Comparison of ENCODE assay signal across 24 cellular contexts in genomic region chr2:56230171-56230570, GRCh38. TPM values are rescaled to one million over a fixed set of nuclear protein-coding genes. Genes with fewer than 3 reads are reported as not detected.
DNase-seq lines count a peak whose midpoint lies in the region; ATAC-seq, FAIRE-seq and TF ChIP-seq lines count a peak whose summit lies in the region.
"Had no signal": no experiment of that assay in that cellular context is flagged by ENCODE, and none has a peak within 500 bp of the region (broad histone marks: within the 10 kb centered on the region; RNA-seq: fewer than 3 reads in every experiment).

No MANE protein-coding gene starts in this region.

- H3K9me3 ChIP-seq in thyroid gland: no peaks in the 10 kb centered on the region
- H3K9me3 ChIP-seq: transverse colon had no signal

- no peak overlapping the region for H3K4me3 ChIP-seq in thyroid gland (replicated peaks in 1 of 3)
- H3K4me3 ChIP-seq: transverse colon had no signal

- H3K27me3 ChIP-seq in thyroid gland: no peaks in the 10 kb centered on the region
- H3K27me3 ChIP-seq: transverse colon had no signal

- intact Hi-C loops in thyroid gland (cut with DNase I): no loop called here

- peak overlapping the region in 2 of 3 donors; percentile 76 to 77 for H3K27ac ChIP-seq in thyroid gland
- H3K27ac ChIP-seq: HL-60, transverse colon had no signal

- peak; percentile 24 for DNase-seq in NCI-H1105 treated with DMSO at 0.1 percent for 48 hours (lab: John Stamatoyannopoulos, UW)
- no peak for DNase-seq in NCI-H1105 (lab: John Stamatoyannopoulos, UW)
- peak; percentile 80 for DNase-seq in LoVo (ENCODE audit: low spot score)
- no peak for DNase-seq in thyroid gland
- DNase-seq in NK-92 (lab: John Stamatoyannopoulos, UW; ENCODE audit: unreplicated experiment): no peak
- no peak for DNase-seq in activated CD8-positive, alpha-beta memory T cell treated with anti-CD3 and anti-CD28 coated beads for 24 hours
- DNase-seq: 8988T; activated CD8-positive, alpha-beta T cell treated with anti-CD3 and anti-CD28 coated beads, Interleukin-2, amount 10 ng/mL, durations not matched to agents 7 days and 5 days; activated naive CD8-positive, alpha-beta T cell treated with anti-CD3 and anti-CD28 coated beads, Interleukin-2, amount 50 U/mL, for 24 hours; caudate nucleus; CD4-positive, alpha-beta T cell; DMS53; KG1; NCI-H146; NCI-H2227 treated with DMSO at 0.1 percent for 48 hours; NK-92 treated with Interleukin-12 subunit alpha and Interleukin-12 subunit beta, amount 100 ng/mL, for 24 hours; stimulated activated naive CD4-positive, alpha-beta T cell treated with Interleukin-2 at 50 U/mL for 16 hours; transverse colon had no signal

- H3K4me1 ChIP-seq in thyroid gland: peaks cover 11 to 30% of the 10 kb centered on the region in 2 donors
- H3K4me1 ChIP-seq: transverse colon had no signal

- WGBS in thyroid gland, 2 donors: 56 to 83% methylated on average over 1 of the region's 1 CpG

- no peak for ATAC-seq in GM19395 (IDR thresholded peaks at IDR 0.05; ENCODE audit: unreplicated experiment)
- ATAC-seq: activated CD8-positive, alpha-beta T cell treated with anti-CD3 and anti-CD28 coated beads, Interleukin-2, amount 10 ng/mL, durations not matched to agents 7 days and 5 days; activated naive CD8-positive, alpha-beta T cell treated with anti-CD3 and anti-CD28 coated beads, Interleukin-2, amount 50 U/mL, for 24 hours; Right ventricle myocardium inferior; WTC11 had no signal

- TF ChIP-seq CTCF in thyroid gland (IDR thresholded peaks at IDR 0.05): no peak

- no peaks in the 10 kb centered on the region for H3K36me3 ChIP-seq in thyroid gland
- H3K36me3 ChIP-seq: transverse colon had no signal

- TF ChIP-seq POLR2A in thyroid gland (IDR thresholded peaks at IDR 0.05): no peak

- FAIRE-seq in endometrium (lab: Jason Lieb, UNC): peak; percentile 85

RNA-seq across cellular contexts. Expression of gene CCDC85A, which starts 46.4 kb away (rescaled TPM):
- total RNA-seq in thyroid gland: 10 to 100 TPM; 24.5 to 36.4 (median 27.6) TPM
- total RNA-seq: activated CD8-positive, alpha-beta T cell treated with anti-CD3 and anti-CD28 coated beads, Interleukin-2, amount 10 ng/mL, durations not matched to agents 7 days and 5 days; CD4-positive, alpha-beta T cell; mononuclear cell had no signal

Comparison
In these comparisons a context has a peak if more than half of its experiments do, and no peak if none do; other contexts are left out.
1. DNase-seq: peak in NCI-H1105 treated with DMSO at 0.1 percent for 48 hours (single experiment) and LoVo (single experiment); none in NCI-H1105 (single experiment), thyroid gland (0 of 2), NK-92 (single experiment) and activated CD8-positive, alpha-beta memory T cell treated with anti-CD3 and anti-CD28 coated beads for 24 hours (single experiment).